ENCODE assay signal across 7 cellular contexts in genomic region chr15:52021892-52022540, GRCh38. TPM values are rescaled to one million over a fixed set of nuclear protein-coding genes. Genes with fewer than 3 reads are reported as not detected.
DNase-seq lines count a peak whose midpoint lies in the region; ATAC-seq and TF ChIP-seq lines count a peak whose summit lies in the region.

No MANE protein-coding gene starts in this region.

- no peaks in the 10 kb centered on the region for H3K36me3 ChIP-seq in GM23248 (ENCODE audit: low read depth)
- H3K36me3 ChIP-seq in RWPE2 (ENCODE audit: low read depth) = peaks cover 27% of the 10 kb centered on the region

- H3K27ac ChIP-seq in GM23248 (peak overlapping the region; percentile 100), RWPE2 (ENCODE audit: poor library complexity, severe bottlenecking) (peak overlapping the region; percentile 92), skin epidermis (peak overlapping the region in 20 of 21 experiments; percentile 6 to 98 (median 95))

- in situ Hi-C loops in GM23248 (cut with MboI) = no loop called here

- H3K79me2 ChIP-seq in GM23248 (ENCODE audit: insufficient read depth) = peaks cover 72% of the 10 kb centered on the region

- DNase-seq in GM23248 = peak; percentile 28
- no peak for DNase-seq in RWPE2 (ENCODE audit: low spot score)
- no peak for DNase-seq in fibroblast of the aortic adventitia (ENCODE audit: low read depth)
- no peak for DNase-seq in dermis blood vessel endothelial cell
- DNase-seq in activated naive CD4-positive, alpha-beta T cell treated with Interleukin-2 at 50 U/mL for 16 hours = no peak

- H3K9me2 ChIP-seq in GM23248 (ENCODE audit: insufficient read depth) = no peaks in the 10 kb centered on the region

- no peak overlapping the region for H2AFZ ChIP-seq in GM23248

- H3K27me3 ChIP-seq in GM23248 (replicated peaks; ENCODE audit: insufficient read depth) (no peaks in the 10 kb centered on the region), RWPE2 (ENCODE audit: insufficient read depth, poor library complexity, severe bottlenecking) (no peaks in the 10 kb centered on the region)

- ATAC-seq in RWPE2 (ENCODE audit: low read depth) (no peak), GM18519 (IDR thresholded peaks at IDR 0.05; ENCODE audit: low FRiP score, unreplicated experiment) (no peak)

- H3K4me3 ChIP-seq in GM23248 (peak overlapping the region; percentile 100), RWPE2 (ENCODE audit: severe bottlenecking) (peak overlapping the region; percentile 75), fibroblast of the aortic adventitia (ENCODE audit: low read depth, low read length) (peak overlapping the region; percentile 92), skin epidermis (peak overlapping the region; percentile 8 to 79 (median 62))

- H3K4me1 ChIP-seq in GM23248 (ENCODE audit: insufficient read depth) (peaks cover 21% of the 10 kb centered on the region), RWPE2 (ENCODE audit: insufficient read depth, poor library complexity, severe bottlenecking) (peaks cover 29% of the 10 kb centered on the region)

- H3F3A ChIP-seq in GM23248 (ENCODE audit: insufficient read depth) = peaks cover 37% of the 10 kb centered on the region

- no peak for TF ChIP-seq CTCF in RWPE2 (IDR thresholded peaks at IDR 0.05; ENCODE audit: poor library complexity, severe bottlenecking)
- no peak for TF ChIP-seq CTCF in fibroblast of the aortic adventitia (IDR thresholded peaks at IDR 0.05; ENCODE audit: insufficient read depth, low read length)

- WGBS in GM23248 (ENCODE audit: low coverage in 1 of 2, low lambda C conversion rate in 2 of 2, missing lambda C conversion rate in 2 of 2), 2 experiments = 19 to 20% methylated on average over 10 of the region's 10 CpGs

- H3K9me3 ChIP-seq in GM23248 (ENCODE audit: low read depth) (no peaks in the 10 kb centered on the region), RWPE2 (ENCODE audit: severe bottlenecking) (no peaks in the 10 kb centered on the region)

- peak overlapping the region; percentile 100 for H3K9ac ChIP-seq in GM23248

- peak overlapping the region; percentile 100 for H3K4me2 ChIP-seq in GM23248 (ENCODE audit: unreplicated experiment)

- no peaks in the 10 kb centered on the region; the same call in 1 of the 2 replicates for H4K20me1 ChIP-seq in GM23248 (ENCODE audit: insufficient read depth)

RNA-seq across cellular contexts. Expression of gene MAPK6, which starts 3.0 kb away (rescaled TPM):
- 55.4 and 69.3 TPM in 2 replicates for total RNA-seq in GM23248 (2014; rRNA removed; shearing (Covaris generic))
- polyA plus RNA-seq in GM23248 (2016; fragmentation: Nextera tagmentation; extraction: Ambion mirVana) = 36.0 and 36.5 TPM in 2 replicates
- total RNA-seq in fibroblast of the aortic adventitia (ENCODE audit: low replicate concordance) (32.3 and 74.9 TPM in 2 replicates), dermis blood vessel endothelial cell (41.5 and 59.5 TPM in 2 replicates)

RNA-seq across cellular contexts. Expression of gene LEO1, which starts 50.4 kb away (rescaled TPM):
- 28.1 and 33.6 TPM in 2 replicates for total RNA-seq in GM23248 (2014; rRNA removed; shearing (Covaris generic))
- 34.1 and 36.0 TPM in 2 replicates for polyA plus RNA-seq in GM23248 (2016; fragmentation: Nextera tagmentation; extraction: Ambion mirVana)
- total RNA-seq in fibroblast of the aortic adventitia (ENCODE audit: low replicate concordance) (21.3 and 55.7 TPM in 2 replicates), dermis blood vessel endothelial cell (38.6 and 59.1 TPM in 2 replicates)
